ENCODE assay signal across 9 cellular contexts in the genomic region with DNA sequence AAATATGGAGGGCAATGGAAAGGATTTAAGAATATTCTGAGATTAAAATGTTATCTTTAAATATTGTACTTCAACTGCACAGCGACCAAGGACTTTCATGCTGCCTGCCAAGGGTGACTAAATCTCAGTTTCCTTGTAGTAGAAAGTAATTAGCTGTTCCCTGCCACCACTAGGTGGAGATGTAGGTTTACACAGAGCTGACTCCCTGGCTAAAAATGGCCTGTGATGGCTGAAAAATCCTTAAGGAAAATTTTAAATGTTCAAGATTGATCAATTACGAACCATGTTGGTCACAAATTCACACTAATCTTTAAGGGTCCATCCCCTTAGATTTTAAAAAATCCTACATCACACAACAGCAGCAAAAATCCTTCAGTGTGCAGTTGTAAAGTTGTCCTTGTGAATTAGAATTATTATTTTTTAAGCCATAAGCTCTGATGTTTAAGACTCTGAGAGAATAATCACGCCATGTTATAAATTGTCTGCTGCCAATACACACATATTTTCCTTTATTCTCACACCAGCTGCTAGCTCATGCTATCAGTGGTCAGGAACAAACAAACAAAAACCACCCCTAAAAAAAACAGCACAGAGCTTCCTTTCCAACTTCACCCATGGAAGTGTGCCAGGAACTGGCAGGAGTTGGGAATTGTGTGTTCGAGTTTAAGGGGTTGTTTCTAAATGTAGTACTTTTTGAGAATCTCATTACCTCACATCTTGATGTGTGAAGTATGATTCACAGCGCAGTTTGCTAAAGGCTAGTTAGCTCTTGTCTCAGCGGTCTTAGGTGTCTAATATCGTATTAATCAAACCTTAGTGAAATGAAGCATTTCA.
DNase-seq lines count a peak whose midpoint lies in the region; ATAC-seq, FAIRE-seq and TF ChIP-seq lines count a peak whose summit lies in the region.
"Had no signal": no experiment of that assay in that cellular context is flagged by ENCODE, and none has a peak within 500 bp of the region (broad histone marks: within the 10 kb centered on the region; RNA-seq: fewer than 3 reads in every experiment).

No MANE protein-coding gene starts in this region.

- H3K4me3 ChIP-seq in A549 (no peak overlapping the region), astrocyte (ENCODE audit: insufficient read depth, low read depth, low read length) (no peak overlapping the region), tibial nerve (no peak overlapping the region)

- H3K4me3 Mint-ChIP-seq in astrocyte (ENCODE audit: unreplicated experiment), result no peak overlapping the region
- no peak overlapping the region for H3K4me3 Mint-ChIP-seq in activated naive CD8-positive, alpha-beta T cell treated with anti-CD3 and anti-CD28 coated beads, Interleukin-2, amount 50 U/mL, for 24 hours

- H3K4me2 ChIP-seq in A549 (no peak overlapping the region), astrocyte (ENCODE audit: low read length) (peak overlapping the region; percentile 12)

- H3K9me3 ChIP-seq in A549 (no peaks in the 10 kb centered on the region), astrocyte (ENCODE audit: insufficient read depth, low read depth, low read length) (no peaks in the 10 kb centered on the region), tibial nerve (no peaks in the 10 kb centered on the region)

- CTCF ChIA-PET in A549 (lab: Yijun Ruan, JAX), result interaction anchor here (0.6 to 3.6 kb wide), 31 partner anchors 9 to 1784 kb away, joined by 3 to 15 read pairs (median 4); no protein-coding TSS in a partner anchor

- TF ChIP-seq CTCF in A549 (IDR thresholded peaks at IDR 0.05) (peak; percentile 71), GM12873 (IDR thresholded peaks at IDR 0.05; ENCODE audit: insufficient read depth, low read depth, low read length, missing control alignments) (peak; percentile 73), astrocyte (IDR thresholded peaks at IDR 0.05; ENCODE audit: insufficient read depth, low read depth, low read length) (peak; percentile 94), tibial nerve (IDR thresholded peaks at IDR 0.05) (peak; percentile 36 to 58 (median 46))

- TF ChIP-seq EP300 in A549 (IDR thresholded peaks at IDR 0.05) (no peak), tibial nerve (IDR thresholded peaks at IDR 0.05) (no peak)

- no peaks in the 10 kb centered on the region for H3K4me1 ChIP-seq in A549
- peaks cover 6% of the 10 kb centered on the region for H3K4me1 ChIP-seq in astrocyte (ENCODE audit: insufficient read depth, low read length)
- no peaks in the 10 kb centered on the region for H3K4me1 ChIP-seq in tibial nerve

- no peak overlapping the region for H3K9ac ChIP-seq in astrocyte (ENCODE audit: low read length)

- peaks cover 3% of the 10 kb centered on the region for H3K27me3 Mint-ChIP-seq in astrocyte (ENCODE audit: low read depth, unreplicated experiment)
- no peaks in the 10 kb centered on the region for H3K27me3 Mint-ChIP-seq in activated naive CD8-positive, alpha-beta T cell treated with anti-CD3 and anti-CD28 coated beads, Interleukin-2, amount 50 U/mL, for 24 hours

- no peaks in the 10 kb centered on the region for H3K36me3 Mint-ChIP-seq in astrocyte (ENCODE audit: low read depth, unreplicated experiment)
- no peaks in the 10 kb centered on the region for H3K36me3 Mint-ChIP-seq in activated naive CD8-positive, alpha-beta T cell treated with anti-CD3 and anti-CD28 coated beads, Interleukin-2, amount 50 U/mL, for 24 hours (ENCODE audit: low read depth)

- no peaks in the 10 kb centered on the region for H3K79me2 ChIP-seq in astrocyte (ENCODE audit: insufficient read depth, low read length)

- H3K27me3 ChIP-seq in astrocyte (ENCODE audit: insufficient read depth, low read length) (peaks cover 6% of the 10 kb centered on the region), tibial nerve (no peaks in the 10 kb centered on the region)

- ATAC-seq in A549 (peak; percentile 73 to 88; a peak in 5 of 6 replicates), HG02938 (IDR thresholded peaks at IDR 0.05; ENCODE audit: unreplicated experiment) (peak; percentile 78)
- ATAC-seq in activated naive CD8-positive, alpha-beta T cell treated with anti-CD3 and anti-CD28 coated beads, Interleukin-2, amount 50 U/mL, for 24 hours, result no peak

- TF ChIP-seq RAD21 in A549 (conservative IDR thresholded peaks at IDR 0.05 in 1 of 2, IDR thresholded peaks at IDR 0.05 in 1 of 2), result peak; percentile 81 to 87

- no peaks in the 10 kb centered on the region for H3K9me3 Mint-ChIP-seq in astrocyte (ENCODE audit: unreplicated experiment)
- no peaks in the 10 kb centered on the region for H3K9me3 Mint-ChIP-seq in activated naive CD8-positive, alpha-beta T cell treated with anti-CD3 and anti-CD28 coated beads, Interleukin-2, amount 50 U/mL, for 24 hours

- H3K27ac ChIP-seq in A549, result no peak overlapping the region
- H3K27ac ChIP-seq in astrocyte (ENCODE audit: low read depth, low read length), result peak overlapping the region; percentile 22
- H3K27ac ChIP-seq in tibial nerve, result no peak overlapping the region
- H3K27ac ChIP-seq: epithelial cell of prostate had no signal

- 27% methylated on average over 7 of the region's 7 CpGs for WGBS in A549 (ENCODE audit: missing lambda C conversion rate)
- 42 to 44% methylated on average over 7 of the region's 7 CpGs for WGBS in tibial nerve, 2 donors

- POLR2A ChIA-PET in A549 (lab: Yijun Ruan, JAX), result no interaction called here

- H3K4me1 Mint-ChIP-seq in astrocyte (ENCODE audit: low read depth, unreplicated experiment), result peaks cover 2% of the 10 kb centered on the region
- no peaks in the 10 kb centered on the region for H3K4me1 Mint-ChIP-seq in activated naive CD8-positive, alpha-beta T cell treated with anti-CD3 and anti-CD28 coated beads, Interleukin-2, amount 50 U/mL, for 24 hours

- no peaks in the 10 kb centered on the region for H4K20me1 ChIP-seq in astrocyte (ENCODE audit: insufficient read depth, low read length)

- H3K27ac Mint-ChIP-seq in astrocyte (ENCODE audit: unreplicated experiment), result no peak overlapping the region
- no peak overlapping the region for H3K27ac Mint-ChIP-seq in activated naive CD8-positive, alpha-beta T cell treated with anti-CD3 and anti-CD28 coated beads, Interleukin-2, amount 50 U/mL, for 24 hours

- H2AFZ ChIP-seq in astrocyte (ENCODE audit: low read depth, low read length), result peak overlapping the region; percentile 1

- H3K36me3 ChIP-seq in astrocyte (ENCODE audit: insufficient read depth, low read length) (no peaks in the 10 kb centered on the region), tibial nerve (no peaks in the 10 kb centered on the region)

- DNase-seq in A549 (ENCODE audit: low read depth in 1 of 2, low spot score in 1 of 2) (peak; percentile 41 to 58), NCI-H2196 treated with DMSO at 0.1 percent for 48 hours (lab: John Stamatoyannopoulos, UW; ENCODE audit: unreplicated experiment) (peak; percentile 12), astrocyte (ENCODE audit: low read depth) (peak; percentile 39), iris pigment epithelial cell (ENCODE audit: low read depth) (peak; percentile 50), tibial nerve (ENCODE audit: low spot score in 2 of 2) (peak in 1 of 2 donors; percentile 40)
- no peak for DNase-seq in activated naive CD8-positive, alpha-beta T cell treated with anti-CD3 and anti-CD28 coated beads, Interleukin-2, amount 50 U/mL, for 24 hours

- TF ChIP-seq POLR2A in A549 (IDR thresholded peaks at IDR 0.05; ENCODE audit: low read length) (no peak), tibial nerve (IDR thresholded peaks at IDR 0.05) (no peak)

- no peak for FAIRE-seq in A549 (lab: Jason Lieb, UNC)
- FAIRE-seq in astrocyte (lab: Jason Lieb, UNC), result no peak

TF ChIP-seq in A549, 52 proteins besides CTCF, POLR2A, EP300 and RAD21:
- TF ChIP-seq, protein P1, sequence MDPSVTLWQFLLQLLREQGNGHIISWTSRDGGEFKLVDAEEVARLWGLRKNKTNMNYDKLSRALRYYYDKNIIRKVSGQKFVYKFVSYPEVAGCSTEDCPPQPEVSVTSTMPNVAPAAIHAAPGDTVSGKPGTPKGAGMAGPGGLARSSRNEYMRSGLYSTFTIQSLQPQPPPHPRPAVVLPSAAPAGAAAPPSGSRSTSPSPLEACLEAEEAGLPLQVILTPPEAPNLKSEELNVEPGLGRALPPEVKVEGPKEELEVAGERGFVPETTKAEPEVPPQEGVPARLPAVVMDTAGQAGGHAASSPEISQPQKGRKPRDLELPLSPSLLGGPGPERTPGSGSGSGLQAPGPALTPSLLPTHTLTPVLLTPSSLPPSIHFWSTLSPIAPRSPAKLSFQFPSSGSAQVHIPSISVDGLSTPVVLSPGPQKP (IDR thresholded peaks at IDR 0.05; ENCODE audit: low read depth, low read length), result no peak
- TF ChIP-seq SMC3 (IDR thresholded peaks at IDR 0.05), result peak; percentile 68
- TF ChIP-seq, protein P2, sequence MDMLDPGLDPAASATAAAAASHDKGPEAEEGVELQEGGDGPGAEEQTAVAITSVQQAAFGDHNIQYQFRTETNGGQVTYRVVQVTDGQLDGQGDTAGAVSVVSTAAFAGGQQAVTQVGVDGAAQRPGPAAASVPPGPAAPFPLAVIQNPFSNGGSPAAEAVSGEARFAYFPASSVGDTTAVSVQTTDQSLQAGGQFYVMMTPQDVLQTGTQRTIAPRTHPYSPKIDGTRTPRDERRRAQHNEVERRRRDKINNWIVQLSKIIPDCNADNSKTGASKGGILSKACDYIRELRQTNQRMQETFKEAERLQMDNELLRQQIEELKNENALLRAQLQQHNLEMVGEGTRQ (IDR thresholded peaks at IDR 0.05), result no peak
- TF ChIP-seq, protein P3, sequence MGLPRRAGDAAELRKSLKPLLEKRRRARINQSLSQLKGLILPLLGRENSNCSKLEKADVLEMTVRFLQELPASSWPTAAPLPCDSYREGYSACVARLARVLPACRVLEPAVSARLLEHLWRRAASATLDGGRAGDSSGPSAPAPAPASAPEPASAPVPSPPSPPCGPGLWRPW (IDR thresholded peaks at IDR 0.05), result no peak
